In genomic region chr4:141350122-141350904, GRCh38 we compare ENCODE assay signal across 10 cellular contexts.
DNase-seq lines count a peak whose midpoint lies in the region; ATAC-seq, FAIRE-seq and TF ChIP-seq lines count a peak whose summit lies in the region.
"Had no signal": no experiment of that assay in that cellular context is flagged by ENCODE, and none has a peak within 500 bp of the region (broad histone marks: within the 10 kb centered on the region; RNA-seq: fewer than 3 reads in every experiment).

No MANE protein-coding gene starts in this region.

- peak overlapping the region; percentile 60 for H3K27ac ChIP-seq in mesodermal cell (ENCODE audit: low read depth, low read length, severe bottlenecking)
- H3K27ac ChIP-seq in heart left ventricle, result no peak overlapping the region

- peak; percentile 87 for DNase-seq in AG09309 (ENCODE audit: low read depth)
- DNase-seq in LHCN-M2 (ENCODE audit: low read depth), result peak; percentile 72
- peak; percentile 78 for DNase-seq in bronchial epithelial cell (ENCODE audit: low read depth)
- no peak for DNase-seq in heart left ventricle
- DNase-seq: heart right ventricle had no signal

- H3K4me1 ChIP-seq in mesodermal cell (ENCODE audit: control insufficient read depth, insufficient read depth, low read length, poor library complexity, severe bottlenecking) (peaks cover 33% of the 10 kb centered on the region), heart left ventricle (peaks cover 0 to 39% (median 0%) of the 10 kb centered on the region in 12 donors)

- H3K36me3 ChIP-seq in bronchial epithelial cell (ENCODE audit: control insufficient read depth, insufficient read depth, low read length) (no peaks in the 10 kb centered on the region), mesodermal cell (ENCODE audit: control insufficient read depth, insufficient read depth, low read length) (no peaks in the 10 kb centered on the region), heart left ventricle (no peaks in the 10 kb centered on the region)
- H3K36me3 ChIP-seq: heart right ventricle had no signal

- intact Hi-C loops in heart left ventricle (cut with DNase I), result no loop called here

- TF ChIP-seq CTCF in AG09309 (IDR thresholded peaks at IDR 0.05; ENCODE audit: control insufficient read depth, insufficient read depth, low read depth, low read length, missing control alignments), result no peak
- no peak for TF ChIP-seq CTCF in bronchial epithelial cell (IDR thresholded peaks at IDR 0.05; ENCODE audit: insufficient read depth, low read length, severe bottlenecking)
- no peak for TF ChIP-seq CTCF in heart left ventricle (IDR thresholded peaks at IDR 0.05)

- H3K4me3 ChIP-seq in AG09309 (ENCODE audit: control insufficient read depth, low read depth, low read length) (no peak overlapping the region), bronchial epithelial cell (ENCODE audit: low read depth, low read length) (no peak overlapping the region), mesodermal cell (ENCODE audit: extremely low read depth, insufficient read depth, low read length, poor library complexity, severe bottlenecking) (no peak overlapping the region), heart left ventricle (no peak overlapping the region)
- H3K4me3 ChIP-seq: heart right ventricle had no signal

- ATAC-seq in GM21786 (IDR thresholded peaks at IDR 0.05; ENCODE audit: unreplicated experiment), result no peak
- ATAC-seq in GM19467 (IDR thresholded peaks at IDR 0.05; ENCODE audit: unreplicated experiment), result no peak
- ATAC-seq in heart left ventricle, result no peak
- no peak for ATAC-seq in HG03097 (IDR thresholded peaks at IDR 0.05; ENCODE audit: low FRiP score, unreplicated experiment)
- ATAC-seq: heart right ventricle had no signal

- H3K27me3 ChIP-seq in bronchial epithelial cell (ENCODE audit: control insufficient read depth, insufficient read depth, low read length), result no peaks in the 10 kb centered on the region
- no peaks in the 10 kb centered on the region for H3K27me3 ChIP-seq in heart left ventricle
- H3K27me3 ChIP-seq: heart right ventricle had no signal

- FAIRE-seq in bronchial epithelial cell (lab: Jason Lieb, UNC), result no peak
- FAIRE-seq: G401.6 had no signal

- H3K9me3 ChIP-seq in mesodermal cell (ENCODE audit: control insufficient read depth, low read length) (peaks cover 7% of the 10 kb centered on the region), heart left ventricle (peaks cover 0 to 7% (median 0%) of the 10 kb centered on the region in 12 donors)

- TF ChIP-seq POLR2A in heart left ventricle (IDR thresholded peaks at IDR 0.05), result no peak

- 83 to 86% methylated on average over 1 to 3 of the region's 3 CpGs for WGBS in mesodermal cell (ENCODE audit: insufficient coverage in 2 of 2), 2 experiments
- 64 to 73% (median 69%) methylated on average over 3 of the region's 3 CpGs for WGBS in heart left ventricle, 4 donors

Comparison
In these comparisons a context has a peak if more than half of its experiments do, and no peak if none do; other contexts are left out.
1. DNase-seq: peak in AG09309 (single experiment), LHCN-M2 (single experiment) and bronchial epithelial cell (single experiment); none in heart left ventricle (0 of 5).